Comparison of ENCODE assay signal across 8 cellular contexts in genomic region chr15:73127302-73127936, GRCh38.
DNase-seq lines count a peak whose midpoint lies in the region; ATAC-seq and TF ChIP-seq lines count a peak whose summit lies in the region.

No MANE protein-coding gene starts in this region.

- H3K27me3 ChIP-seq in DND-41 (ENCODE audit: insufficient read depth, low read length, poor library complexity) (no peaks in the 10 kb centered on the region), IMR-90 (ENCODE audit: control insufficient read depth, insufficient read depth, low read length) (no peaks in the 10 kb centered on the region)

- no peak overlapping the region for H4K8ac ChIP-seq in IMR-90 (ENCODE audit: low read depth in 2 of 2, low read length in 2 of 2)

- no peaks in the 10 kb centered on the region for H3K9me3 Mint-ChIP-seq in WTC11

- H2AK9ac ChIP-seq in IMR-90 (replicated peaks; ENCODE audit: low read depth, low read length, poor library complexity): no peak overlapping the region

- no peaks in the 10 kb centered on the region for H3K79me1 ChIP-seq in IMR-90 (ENCODE audit: low read depth in 1 of 2, low read length in 2 of 2)

- H2BK15ac ChIP-seq in IMR-90 (ENCODE audit: low read depth, low read length): no peak overlapping the region

- H2AFZ ChIP-seq in DND-41 (ENCODE audit: low read depth, low read length) (no peak overlapping the region), IMR-90 (replicated peaks; ENCODE audit: low read length, poor library complexity) (no peak overlapping the region)

- no peaks in the 10 kb centered on the region for H3K36me3 Mint-ChIP-seq in WTC11

- H3K4me3 Mint-ChIP-seq in WTC11: no peak overlapping the region

- H2BK120ac ChIP-seq in IMR-90 (ENCODE audit: low read depth, low read length): no peak overlapping the region

- CTCF ChIA-PET in IMR-90 (lab: Yijun Ruan, JAX): no interaction called here
- CTCF ChIA-PET in WTC11 (lab: Charles Lee): interaction anchor here (0.7 to 1.2 kb wide), 2 partner anchors 19 to 29 kb away, joined by 3 to 4 read pairs; no protein-coding TSS in a partner anchor

- H3K27ac ChIP-seq in DND-41 (ENCODE audit: low read length) (no peak overlapping the region), IMR-90 (ENCODE audit: insufficient read depth, low read length) (no peak overlapping the region)

- H3K27ac Mint-ChIP-seq in WTC11: peak overlapping the region; percentile 86

- TF ChIP-seq CTCF in DND-41 (IDR thresholded peaks at IDR 0.05; ENCODE audit: borderline replicate concordance, extremely low read depth, low read length, poor library complexity, severe bottlenecking): peak; percentile 72
- TF ChIP-seq CTCF in IMR-90 (conservative IDR thresholded peaks at IDR 0.05; ENCODE audit: low read depth, low read length): peak; percentile 67
- TF ChIP-seq CTCF in WTC11 (IDR thresholded peaks at IDR 0.05): peak; percentile 59; the same call in 1 of the 2 replicates

- H3K4ac ChIP-seq in IMR-90 (ENCODE audit: low read depth, low read length): no peak overlapping the region

- intact Hi-C loops in IMR-90 (cut with micrococcal nuclease): loop anchor here (2.0 to 5.0 kb wide), 2 partner anchors 113 to 145 kb away; no protein-coding TSS in a partner anchor

- H2BK5ac ChIP-seq in IMR-90 (ENCODE audit: low read depth, low read length, poor library complexity, severe bottlenecking): no peak overlapping the region

- dilution Hi-C loops in IMR-90 (cut with HindIII; ENCODE audit: low sequenced_read_pairs, unreplicated experiment): no loop called here

- no peaks in the 10 kb centered on the region for H3K79me2 ChIP-seq in DND-41 (ENCODE audit: insufficient read depth, low read length)

- no peaks in the 10 kb centered on the region for H4K20me1 ChIP-seq in DND-41 (ENCODE audit: insufficient read depth, low read length)
- no peaks in the 10 kb centered on the region for H4K20me1 ChIP-seq in IMR-90 (ENCODE audit: insufficient read depth, low read length)

- H3K56ac ChIP-seq in IMR-90 (ENCODE audit: extremely low read depth, insufficient read depth, low read length): no peak overlapping the region

- H3K18ac ChIP-seq in IMR-90 (ENCODE audit: low read depth, low read length): no peak overlapping the region

- POLR2A ChIA-PET in IMR-90 (lab: Charles Lee; ENCODE audit: unreplicated experiment) (interaction anchor here (0.7 kb wide), 1 partner anchor 342 kb away, joined by 11 read pairs; no protein-coding TSS in a partner anchor), WTC11 (lab: Charles Lee) (no interaction called here)

- peak; percentile 43 for TF ChIP-seq RAD21 in IMR-90 (IDR thresholded peaks at IDR 0.05; ENCODE audit: low read length)

- H4K91ac ChIP-seq in IMR-90 (ENCODE audit: insufficient read depth, low read depth, low read length): no peak overlapping the region

- H3K9me3 ChIP-seq in DND-41 (ENCODE audit: insufficient read depth, low read length, severe bottlenecking) (no peaks in the 10 kb centered on the region), IMR-90 (ENCODE audit: control insufficient read depth, insufficient read depth, low read length) (no peaks in the 10 kb centered on the region)

- H3K23ac ChIP-seq in IMR-90 (ENCODE audit: low read depth, low read length): no peak overlapping the region

- in situ Hi-C loops in IMR-90 (cut with MboI; ENCODE audit: low sequenced_read_pairs): loop anchor here (10.0 kb wide), 1 partner anchor 147 kb away; no protein-coding TSS in a partner anchor

- no peak for TF ChIP-seq POLR2A in IMR-90 (IDR thresholded peaks at IDR 0.05; ENCODE audit: low read depth, low read length)

- ATAC-seq in DND-41 (ENCODE audit: insufficient read depth, low read depth) (peak; percentile 60; the same call in 1 of the 3 replicates), IMR-90 (ENCODE audit: low read depth) (peak; percentile 89), WTC11 (peak; percentile 95), GM19035 (IDR thresholded peaks at IDR 0.05; ENCODE audit: unreplicated experiment) (no peak)

- H3K4me3 ChIP-seq in DND-41 (ENCODE audit: low read depth in 1 of 2, low read length in 2 of 2): no peak overlapping the region
- H3K4me3 ChIP-seq in IMR-90 (ENCODE audit: insufficient read depth, low read depth, low read length): no peak overlapping the region

- H2BK20ac ChIP-seq in IMR-90 (ENCODE audit: low read depth, low read length): no peak overlapping the region

- DNase-seq in A172 (ENCODE audit: low spot score) (peak; percentile 14), DND-41 (peak; percentile 24), IMR-90 (peak; percentile 30), WTC11 (ENCODE audit: low spot score) (peak; percentile 51), germinal center (ENCODE audit: low spot score) (peak; percentile 36), mesenteric fat pad (ENCODE audit: low spot score) (no peak)
- DNase-seq in stimulated activated CD4-positive, alpha-beta T cell treated with anti-CD3 and anti-CD28 coated beads, Interleukin-2, amount 100 ng/mL, for 24 hours: peak; percentile 20 to 23

- no CpG with 5 or more reads among the region's 2 CpGs for WGBS in IMR-90 (ENCODE audit: extremely low coverage in 2 of 2, insufficient read length in 1 of 2), 2 experiments

- H3K4me2 ChIP-seq in DND-41 (ENCODE audit: insufficient read depth, low read length) (no peak overlapping the region), IMR-90 (ENCODE audit: low read depth, low read length) (no peak overlapping the region)

- BruUV-seq in IMR-90 (replicated peaks; lab: Mats Ljungman, UMichigan): no TSS peak

- no peak overlapping the region for H2AK5ac ChIP-seq in IMR-90 (ENCODE audit: low read depth, low read length)

- H3K9ac ChIP-seq in DND-41 (ENCODE audit: low read depth, low read length) (no peak overlapping the region), IMR-90 (ENCODE audit: low read depth, low read length) (no peak overlapping the region)

- H3K9me1 ChIP-seq in IMR-90 (ENCODE audit: insufficient read depth, low read length): no peaks in the 10 kb centered on the region; the same call in 1 of the 2 replicates

- H3K4me1 ChIP-seq in DND-41 (ENCODE audit: insufficient read depth, low read length) (no peaks in the 10 kb centered on the region), IMR-90 (ENCODE audit: control insufficient read depth, insufficient read depth, low read length) (no peaks in the 10 kb centered on the region)

- H3K36me3 ChIP-seq in DND-41 (ENCODE audit: insufficient read depth, low read length): no peaks in the 10 kb centered on the region
- no peaks in the 10 kb centered on the region; the same call in 1 of the 2 replicates for H3K36me3 ChIP-seq in IMR-90 (ENCODE audit: control insufficient read depth, insufficient read depth, low read length)

- H3K27me3 Mint-ChIP-seq in WTC11 (ENCODE audit: low read depth): no peaks in the 10 kb centered on the region

- no peaks in the 10 kb centered on the region; the same call in 1 of the 2 replicates for H3K4me1 Mint-ChIP-seq in WTC11

- no peak overlapping the region for H4K5ac ChIP-seq in IMR-90 (ENCODE audit: low read depth, low read length)

- no peak overlapping the region for H3K14ac ChIP-seq in IMR-90 (replicated peaks; ENCODE audit: low read depth, low read length)

TF ChIP-seq in IMR-90, 13 proteins besides CTCF, POLR2A, EP300 and RAD21:
- TF ChIP-seq ELK1 (IDR thresholded peaks at IDR 0.05; ENCODE audit: borderline replicate concordance, low read depth, low read length) (no peak), SMC3 (IDR thresholded peaks at IDR 0.05; ENCODE audit: low read depth, low read length) (peak; percentile 32; the same call in 1 of the 2 replicates), NFE2L2 (IDR thresholded peaks at IDR 0.05; ENCODE audit: low read depth, low read length) (no peak), BHLHE40 (IDR thresholded peaks at IDR 0.05; ENCODE audit: low read depth, low read length) (no peak)

TF ChIP-seq in WTC11, 78 proteins besides CTCF, POLR2A, EP300 and RAD21 (continues in another document):
- TF ChIP-seq PREB (CRISPR knock-in tag; IDR thresholded peaks at IDR 0.05; ENCODE audit: borderline replicate concordance) (no peak), MYBL2 (CRISPR knock-in tag; IDR thresholded peaks at IDR 0.05) (no peak), ARID4B (CRISPR knock-in tag; IDR thresholded peaks at IDR 0.05; ENCODE audit: borderline replicate concordance) (no peak), ETV6 (CRISPR knock-in tag; IDR thresholded peaks at IDR 0.05) (no peak)
